ENCODE assay signal across 14 cellular contexts in the genomic region with DNA sequence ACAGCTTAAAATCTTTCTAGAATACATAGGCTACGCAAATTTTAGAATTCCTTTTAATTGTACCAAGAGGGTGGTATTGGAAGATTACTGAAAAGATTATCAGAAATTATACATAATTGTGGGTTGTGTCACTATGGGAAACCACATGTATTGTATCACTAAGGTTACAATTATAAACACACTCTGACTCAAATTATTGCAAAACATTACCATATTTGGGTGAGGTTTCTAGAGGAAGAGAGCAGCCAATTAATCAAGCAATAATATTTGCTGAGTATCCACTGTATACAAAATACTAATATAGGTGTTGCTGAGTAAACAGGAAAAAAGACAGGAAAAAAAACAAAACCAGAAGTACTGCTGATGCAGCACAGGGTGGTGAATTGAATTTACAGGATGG. TPM values are rescaled to one million over a fixed set of nuclear protein-coding genes. Genes with fewer than 3 reads are reported as not detected.
DNase-seq lines count a peak whose midpoint lies in the region; ATAC-seq and TF ChIP-seq lines count a peak whose summit lies in the region.
"Had no signal": no experiment of that assay in that cellular context is flagged by ENCODE, and none has a peak within 500 bp of the region (broad histone marks: within the 10 kb centered on the region; RNA-seq: fewer than 3 reads in every experiment).

No MANE protein-coding gene starts in this region.

- peaks cover 10% of the 10 kb centered on the region for H3K36me3 Mint-ChIP-seq in dendritic cell treated with granulocyte-macrophage colony-stimulating factor and Interleukin-4, amounts not matched to agents 40 ng/mL and 50 ng/mL, for 4 days (ENCODE audit: low read depth)
- no peaks in the 10 kb centered on the region for H3K36me3 Mint-ChIP-seq in osteocyte (ENCODE audit: unreplicated experiment)
- H3K36me3 Mint-ChIP-seq: natural killer cell had no signal

- H3K27ac Mint-ChIP-seq in dendritic cell treated with granulocyte-macrophage colony-stimulating factor and Interleukin-4, amounts not matched to agents 40 ng/mL and 50 ng/mL, for 4 days = peak overlapping the region; percentile 81
- peak overlapping the region; percentile 25 for H3K27ac Mint-ChIP-seq in osteocyte (ENCODE audit: unreplicated experiment)
- H3K27ac Mint-ChIP-seq: natural killer cell; stimulated activated naive CD8-positive, alpha-beta T cell treated with anti-CD3 and anti-CD28 coated beads, Interleukin-15, amount 100 ng/mL, for 72 hours had no signal

- ATAC-seq in GM18873 (IDR thresholded peaks at IDR 0.05; ENCODE audit: low FRiP score, unreplicated experiment) (no peak), HG02642 (IDR thresholded peaks at IDR 0.05; ENCODE audit: poor library complexity, unreplicated experiment) (no peak)
- ATAC-seq: natural killer cell; stimulated activated naive CD8-positive, alpha-beta T cell treated with anti-CD3 and anti-CD28 coated beads, Interleukin-15, amount 100 ng/mL, for 72 hours had no signal

- no peaks in the 10 kb centered on the region for H3K9me3 Mint-ChIP-seq in dendritic cell treated with granulocyte-macrophage colony-stimulating factor and Interleukin-4, amounts not matched to agents 40 ng/mL and 50 ng/mL, for 4 days
- H3K9me3 Mint-ChIP-seq in osteocyte (ENCODE audit: unreplicated experiment) = no peaks in the 10 kb centered on the region
- H3K9me3 Mint-ChIP-seq: natural killer cell; stimulated activated naive CD8-positive, alpha-beta T cell treated with anti-CD3 and anti-CD28 coated beads, Interleukin-15, amount 100 ng/mL, for 72 hours had no signal

- intact Hi-C loops in dendritic cell treated with granulocyte-macrophage colony-stimulating factor and Interleukin-4, amounts not matched to agents 40 ng/mL and 50 ng/mL, for 4 days (cut with micrococcal nuclease) = no loop called here

- H3K27ac ChIP-seq in coronary artery = no peak overlapping the region

- H3K4me1 Mint-ChIP-seq in dendritic cell treated with granulocyte-macrophage colony-stimulating factor and Interleukin-4, amounts not matched to agents 40 ng/mL and 50 ng/mL, for 4 days (ENCODE audit: low read depth) = peaks cover 35% of the 10 kb centered on the region
- peaks cover 13% of the 10 kb centered on the region for H3K4me1 Mint-ChIP-seq in osteocyte (ENCODE audit: unreplicated experiment)

- H3K4me3 Mint-ChIP-seq in dendritic cell treated with granulocyte-macrophage colony-stimulating factor and Interleukin-4, amounts not matched to agents 40 ng/mL and 50 ng/mL, for 4 days = no peak overlapping the region
- no peak overlapping the region for H3K4me3 Mint-ChIP-seq in osteocyte (ENCODE audit: unreplicated experiment)
- H3K4me3 Mint-ChIP-seq: natural killer cell; stimulated activated naive CD8-positive, alpha-beta T cell treated with anti-CD3 and anti-CD28 coated beads, Interleukin-15, amount 100 ng/mL, for 72 hours had no signal

- H3K4me3 ChIP-seq in coronary artery = no peak overlapping the region

- DNase-seq in GM04504 (ENCODE audit: low read depth) (peak; percentile 65), NCI-H774 (lab: John Stamatoyannopoulos, UW) (peak; percentile 1), osteocyte (ENCODE audit: extremely low spot score, unreplicated experiment) (no peak), coronary artery (ENCODE audit: low spot score) (no peak)
- DNase-seq in activated CD4-positive, alpha-beta T cell treated with anti-CD3 and anti-CD28 coated beads for 1 hour = no peak
- DNase-seq: aorta; hypothalamus; natural killer cell; NCI-H1105 treated with DMSO at 0.1 percent for 48 hours; SK-N-SH; stimulated activated naive CD8-positive, alpha-beta T cell treated with anti-CD3 and anti-CD28 coated beads, Interleukin-15, amount 100 ng/mL, for 72 hours had no signal

- H3K27me3 Mint-ChIP-seq in dendritic cell treated with granulocyte-macrophage colony-stimulating factor and Interleukin-4, amounts not matched to agents 40 ng/mL and 50 ng/mL, for 4 days = peaks cover 7% of the 10 kb centered on the region
- peaks cover 2% of the 10 kb centered on the region for H3K27me3 Mint-ChIP-seq in osteocyte (ENCODE audit: unreplicated experiment)

- no peak for TF ChIP-seq CTCF in osteocyte (IDR thresholded peaks at IDR 0.05)
- no peak for TF ChIP-seq CTCF in coronary artery (IDR thresholded peaks at IDR 0.05)

RNA-seq across cellular contexts. Expression of gene CAPZA2, which starts 3.1 kb away (rescaled TPM):
- total RNA-seq in osteocyte = 194 and 207 TPM in 2 replicates

Comparison
In these comparisons a context has a peak if more than half of its experiments do, and no peak if none do; other contexts are left out.
1. DNase-seq: peak in GM04504 (single experiment) and NCI-H774 (single experiment); none in osteocyte (single experiment), coronary artery (single experiment) and activated CD4-positive, alpha-beta T cell treated with anti-CD3 and anti-CD28 coated beads for 1 hour (single experiment).